In the genomic region with DNA sequence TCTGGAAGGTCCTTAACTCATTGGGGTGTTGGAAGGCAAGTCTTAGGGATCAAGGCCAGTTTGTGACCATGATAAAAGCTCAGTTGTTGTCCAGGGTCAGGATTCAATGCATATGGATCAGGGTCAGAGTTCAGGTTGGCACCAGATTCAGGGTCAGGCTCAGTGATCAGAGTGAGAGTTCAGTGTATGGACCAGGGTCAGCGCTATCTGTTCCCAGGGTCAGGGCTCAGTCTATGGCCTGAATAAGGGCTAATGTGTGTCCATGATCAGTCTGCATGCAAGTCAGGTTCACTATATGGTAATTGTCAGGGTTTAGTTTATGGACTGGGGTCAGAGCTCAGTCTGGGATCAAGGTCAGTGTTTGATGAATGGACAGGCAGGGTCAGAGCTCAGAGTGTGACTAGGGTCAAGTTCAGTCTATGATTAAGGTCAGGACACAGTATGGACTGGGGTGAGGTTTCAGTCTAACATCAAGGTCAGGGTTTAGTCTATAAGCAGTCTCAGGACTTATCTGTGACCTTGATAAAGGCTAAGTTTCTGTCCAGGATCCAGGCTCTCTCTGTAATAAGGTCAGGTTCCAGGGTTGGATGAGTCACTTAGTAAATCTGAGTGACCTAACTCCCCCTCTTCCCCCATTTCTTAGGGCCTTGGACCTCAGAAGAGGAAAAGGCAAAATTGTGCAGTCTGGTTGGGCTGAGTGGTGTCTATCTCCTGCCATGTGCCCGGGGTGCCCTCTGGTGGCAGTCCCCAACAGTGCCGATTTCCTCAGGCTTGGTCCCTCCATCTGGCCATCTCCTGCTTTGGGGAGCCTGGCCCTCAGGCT, we compare ENCODE assay signal across 8 cellular contexts. TPM values are rescaled to one million over a fixed set of nuclear protein-coding genes. Genes with fewer than 3 reads are reported as not detected.
A peak's percentile ranks its signal among the peaks of the same experiment; 100 is the strongest.
DNase-seq lines count a peak whose midpoint lies in the region; ATAC-seq and TF ChIP-seq lines count a peak whose summit lies in the region.

No MANE protein-coding gene starts in this region.

- H3K27me3 Mint-ChIP-seq in T-cell, result peaks cover 33 to 44% of the 10 kb centered on the region in 2 donors

- 0 to 33% (median 28%) methylated on average over 2 to 3 of the region's 3 CpGs for WGBS in adrenal gland, 4 donors

- no peaks in the 10 kb centered on the region for H3K27me3 ChIP-seq in adrenal gland
- peaks cover 85% of the 10 kb centered on the region for H3K27me3 ChIP-seq in left ventricle myocardium inferior (ENCODE audit: low read depth)

- H3K27ac ChIP-seq in adrenal gland (peak overlapping the region in 1 of 5 donors; percentile 31), left ventricle myocardium inferior (replicated peaks) (no peak overlapping the region)

- intact Hi-C loops in adrenal gland (cut with DNase I), result loop anchor here (2.0 to 5.0 kb wide), 4 partner anchors 49 to 120 kb away; no protein-coding TSS in a partner anchor
- intact Hi-C loops in left ventricle myocardium inferior (cut with micrococcal nuclease), result loop anchor here (5.0 kb wide), 1 partner anchor 75 kb away; no protein-coding TSS in a partner anchor

- peak; percentile 57 to 73 for DNase-seq in AML-193 (lab: John Stamatoyannopoulos, UW)
- peak; percentile 78 for DNase-seq in NAMALWA (ENCODE audit: low spot score)
- peak in 33 of 34 experiments; percentile 22 to 69 (median 55) for DNase-seq in T-cell
- DNase-seq in adrenal gland, result peak; percentile 88 to 96 (median 91)
- peak; percentile 81 for DNase-seq in left ventricle myocardium inferior
- no peak for DNase-seq in retinal pigment epithelial cell (ENCODE audit: low read depth)

- H3K36me3 Mint-ChIP-seq in T-cell, result no peaks in the 10 kb centered on the region

- no peak for TF ChIP-seq POLR2A in adrenal gland (IDR thresholded peaks at IDR 0.05)

- H3K27ac Mint-ChIP-seq in T-cell, result no peak overlapping the region

- H3K4me1 Mint-ChIP-seq in T-cell, result peaks cover 0 to 16% (median 0%) of the 10 kb centered on the region in 3 donors

- peaks cover 3 to 8% of the 10 kb centered on the region in 2 donors for H3K4me1 ChIP-seq in adrenal gland (replicated peaks in 1 of 2)
- H3K4me1 ChIP-seq in left ventricle myocardium inferior, result peaks cover 2% of the 10 kb centered on the region

- H3K4me3 Mint-ChIP-seq in T-cell, result no peak overlapping the region

- no peaks in the 10 kb centered on the region for H3K9me3 ChIP-seq in adrenal gland (replicated peaks in 1 of 3)
- H3K9me3 ChIP-seq in left ventricle myocardium inferior (replicated peaks), result no peaks in the 10 kb centered on the region

- CTCF ChIA-PET in T-cell (lab: Charles Lee), result interaction anchor here (0.6 to 2.5 kb wide), 6 partner anchors 75 to 148 kb away, joined by 3 to 9 read pairs (median 3); no protein-coding TSS in a partner anchor

- H3K4me3 ChIP-seq in adrenal gland (no peak overlapping the region), left ventricle myocardium inferior (no peak overlapping the region), retinal pigment epithelial cell (ENCODE audit: low read length) (no peak overlapping the region)

- H3K9me3 Mint-ChIP-seq in T-cell, result no peaks in the 10 kb centered on the region

- no peaks in the 10 kb centered on the region for H3K36me3 ChIP-seq in adrenal gland (replicated peaks in 1 of 2)
- no peaks in the 10 kb centered on the region for H3K36me3 ChIP-seq in left ventricle myocardium inferior

- POLR2A ChIA-PET in T-cell (lab: Charles Lee), result no interaction called here

- TF ChIP-seq CTCF in adrenal gland (IDR thresholded peaks at IDR 0.05), result peak; percentile 73 to 98 (median 96)
- peak; percentile 94 for TF ChIP-seq CTCF in left ventricle myocardium inferior (IDR thresholded peaks at IDR 0.05; ENCODE audit: borderline replicate concordance)
- TF ChIP-seq CTCF in retinal pigment epithelial cell (conservative IDR thresholded peaks at IDR 0.05; ENCODE audit: low read depth, low read length), result peak; percentile 96

- ATAC-seq in GM19023 (IDR thresholded peaks at IDR 0.05; ENCODE audit: unreplicated experiment) (peak; percentile 49), T-cell (replicated peaks in 1 of 4) (peak; percentile 51 to 64 (median 56)), HG02840 (IDR thresholded peaks at IDR 0.05; ENCODE audit: low FRiP score, unreplicated experiment) (no peak)

RNA-seq across cellular contexts. Expression of gene KNCN, which starts 23.8 kb away (rescaled TPM):
- total RNA-seq in T-cell (under 1 TPM in 1 of 5 donors, not detected in 4; 0.14 TPM), adrenal gland (not detected), left ventricle myocardium inferior (not detected)
- under 1 TPM; 0.07 to 0.40 (median 0.24) TPM for polyA plus RNA-seq in adrenal gland

RNA-seq across cellular contexts. Expression of gene DMBX1, which starts 38.0 kb away (rescaled TPM):
- total RNA-seq in T-cell, result not detected
- total RNA-seq in adrenal gland, result under 1 TPM in 2 of 8 donors, not detected in 6; 0.07 to 0.14 TPM
- under 1 TPM in 1 of 3 donors, not detected in 2; 0.16 TPM for polyA plus RNA-seq in adrenal gland
- total RNA-seq in left ventricle myocardium inferior, result not detected
